Comparison of ENCODE assay signal across 25 cellular contexts in genomic region chr2:65562890-65563289, GRCh38.
"Had no signal": no experiment of that assay in that cellular context is flagged by ENCODE, and none has a peak within 500 bp of the region (broad histone marks: within the 10 kb centered on the region; RNA-seq: fewer than 3 reads in every experiment).

No MANE protein-coding gene starts in this region.

- H3K9me3 ChIP-seq: ascending aorta had no signal

- H3K4me3 ChIP-seq: ascending aorta, cardiac muscle cell had no signal

- H3K27ac ChIP-seq: ascending aorta, cardiac muscle cell, KMS-11 had no signal

- H3K4me1 ChIP-seq: ascending aorta had no signal

- ATAC-seq: activated CD8-positive, alpha-beta memory T cell treated with anti-CD3 and anti-CD28 coated beads, Interleukin-2, amount 10 ng/mL, durations not matched to agents 7 days and 5 days; activated naive CD4-positive, alpha-beta T cell treated with anti-CD3 and anti-CD28 coated beads, Interleukin-2, amount 50 U/mL, for 72 hours; activated naive CD8-positive, alpha-beta T cell treated with anti-CD3 and anti-CD28 coated beads, Interleukin-2, amount 50 U/mL, for 24 hours; PC-3; T-helper 17 cell; WTC11 had no signal

- H3K27me3 ChIP-seq: ascending aorta had no signal

- DNase-seq: activated CD4-positive, alpha-beta T cell treated with anti-CD3 and anti-CD28 coated beads for 48 hours; activated CD4-positive, alpha-beta T cell treated with anti-CD3 and anti-CD28 coated beads, Interleukin-2, amount 50 U/mL, for 48 hours; activated CD4-positive, CD25-positive, alpha-beta regulatory T cell treated with anti-CD3 and anti-CD28 coated beads, Interleukin-2, amount 50 U/mL, for 72 hours; activated CD8-positive, alpha-beta memory T cell treated with anti-CD3 and anti-CD28 coated beads, Interleukin-2, amount 10 ng/mL, durations not matched to agents 7 days and 5 days; activated effector memory CD4-positive, alpha-beta T cell treated with Interleukin-2 at 50 U/mL for 16 hours; activated naive CD4-positive, alpha-beta T cell treated with Interleukin-2 at 50 U/mL for 16 hours; activated naive CD8-positive, alpha-beta T cell treated with anti-CD3 and anti-CD28 coated beads, Interleukin-2, amount 50 U/mL, for 24 hours; activated T-cell treated with anti-CD3 and anti-CD28 coated beads, Interleukin-2, amount 50 U/mL, for 24 hours; amniotic stem cell; MV-4-11; NCI-H1092 treated with DMSO at 0.1 percent for 48 hours; NCI-H1417 treated with DMSO at 0.1 percent for 48 hours; NCI-H1694; NCI-H2029; NCI-H446; NCI-H524; PC-3; SIG-M5; T-helper 17 cell; T-helper 9 cell had no signal

- H3K36me3 ChIP-seq: ascending aorta, cardiac muscle cell had no signal
